Comparison of ENCODE assay signal across 18 cellular contexts in genomic region chr7:49911906-49912305, GRCh38.
DNase-seq lines count a peak whose midpoint lies in the region; TF ChIP-seq lines count a peak whose summit lies in the region.
"Had no signal": no experiment of that assay in that cellular context is flagged by ENCODE, and none has a peak within 500 bp of the region (broad histone marks: within the 10 kb centered on the region; RNA-seq: fewer than 3 reads in every experiment).

No MANE protein-coding gene starts in this region.

- no peaks in the 10 kb centered on the region for H3K9me3 ChIP-seq in vagina
- H3K9me3 ChIP-seq: A549, BLaER1, HAP-1 had no signal

- no peaks in the 10 kb centered on the region for H3K36me3 ChIP-seq in vagina
- H3K36me3 ChIP-seq: BLaER1, HAP-1 had no signal

- H3K4me1 ChIP-seq in vagina = no peaks in the 10 kb centered on the region
- H3K4me1 ChIP-seq: A549, BLaER1, HAP-1 had no signal

- H3K27me3 ChIP-seq in vagina = no peaks in the 10 kb centered on the region
- H3K27me3 ChIP-seq: BLaER1 had no signal

- H3K27ac ChIP-seq in vagina = no peak overlapping the region
- H3K27ac ChIP-seq: 22Rv1, A549, BLaER1, HL-60 had no signal

- no peak for TF ChIP-seq POLR2A in vagina (IDR thresholded peaks at IDR 0.05)

- intact Hi-C loops in vagina (cut with DNase I) = no loop called here

- DNase-seq in NCI-H1694 (lab: John Stamatoyannopoulos, UW) (peak; percentile 1), NCI-H1694 treated with DMSO at 0.1 percent for 48 hours (lab: John Stamatoyannopoulos, UW) (no peak), DMS 273 treated with DMSO at 0.1 percent for 48 hours (lab: John Stamatoyannopoulos, UW) (peak; percentile 81), NCI-H446 (lab: John Stamatoyannopoulos, UW) (peak; percentile 30 to 70), cerebellum (ENCODE audit: low spot score) (peak; percentile 72), vagina (ENCODE audit: extremely low spot score in 2 of 2) (no peak), dedifferentiated amniotic fluid mesenchymal stem cell (ENCODE audit: extremely low spot score) (no peak)
- no peak for DNase-seq in stimulated activated CD4-positive, alpha-beta T cell treated with anti-CD3 and anti-CD28 coated beads, Interleukin-12 subunit alpha, Interleukin-12 subunit beta, amount 100 ng/mL, for 4 hours
- DNase-seq: AML-193; Calu3; CD4-positive, alpha-beta memory T cell; DMS79; GF-D8 had no signal

- H3K4me3 ChIP-seq in vagina = no peak overlapping the region
- H3K4me3 ChIP-seq: A549, BLaER1, HAP-1 had no signal

- TF ChIP-seq CTCF in vagina (IDR thresholded peaks at IDR 0.05) = no peak

Comparison
In these comparisons a context has a peak if more than half of its experiments do, and no peak if none do; other contexts are left out.
1. DNase-seq: peak in NCI-H1694 (single experiment), DMS 273 treated with DMSO at 0.1 percent for 48 hours (single experiment), NCI-H446 (2 of 2) and cerebellum (single experiment); none in NCI-H1694 treated with DMSO at 0.1 percent for 48 hours (single experiment), vagina (0 of 2), dedifferentiated amniotic fluid mesenchymal stem cell (single experiment) and stimulated activated CD4-positive, alpha-beta T cell treated with anti-CD3 and anti-CD28 coated beads, Interleukin-12 subunit alpha, Interleukin-12 subunit beta, amount 100 ng/mL, for 4 hours (single experiment).